Comparison of ENCODE assay signal across 16 cellular contexts in the genomic region with DNA sequence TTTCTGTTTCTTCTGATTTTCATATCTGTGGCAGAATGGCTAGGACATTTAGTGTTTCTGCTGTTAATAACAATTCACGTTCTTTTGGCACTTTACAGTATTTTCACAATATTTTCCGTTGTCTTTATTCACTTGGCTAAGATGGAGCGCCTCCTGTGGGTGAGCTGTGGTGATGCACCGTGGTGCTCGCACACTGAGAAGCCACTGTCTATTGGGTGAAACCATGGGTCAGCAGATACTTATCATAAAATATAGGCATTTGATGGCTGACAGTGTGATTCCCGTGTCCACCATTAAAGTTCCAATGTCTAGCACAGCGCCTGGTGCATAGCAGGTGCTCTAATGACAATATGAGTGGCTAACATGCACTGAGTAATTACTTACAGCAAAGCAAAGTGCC.
DNase-seq lines count a peak whose midpoint lies in the region; ATAC-seq and TF ChIP-seq lines count a peak whose summit lies in the region.
"Had no signal": no experiment of that assay in that cellular context is flagged by ENCODE, and none has a peak within 500 bp of the region (broad histone marks: within the 10 kb centered on the region; RNA-seq: fewer than 3 reads in every experiment).

No MANE protein-coding gene starts in this region.

- H3K4me1 Mint-ChIP-seq in activated CD4-positive, alpha-beta T cell treated with anti-CD3 and anti-CD28 coated beads, Interleukin-2, amount 10 ng/mL, durations not matched to agents 24 days and 14 days = no peaks in the 10 kb centered on the region
- H3K4me1 Mint-ChIP-seq in progenitor cell of endocrine pancreas (ENCODE audit: low read depth) = peaks cover 8% of the 10 kb centered on the region
- no peaks in the 10 kb centered on the region for H3K4me1 Mint-ChIP-seq in activated T-cell treated with anti-CD3 and anti-CD28 coated beads, Interleukin-2, amount 50 U/mL, for 4 hours (ENCODE audit: low read depth)

- H3K27me3 Mint-ChIP-seq in activated CD4-positive, alpha-beta T cell treated with anti-CD3 and anti-CD28 coated beads, Interleukin-2, amount 10 ng/mL, durations not matched to agents 24 days and 14 days = no peaks in the 10 kb centered on the region
- no peaks in the 10 kb centered on the region for H3K27me3 Mint-ChIP-seq in progenitor cell of endocrine pancreas
- no peaks in the 10 kb centered on the region for H3K27me3 Mint-ChIP-seq in activated T-cell treated with anti-CD3 and anti-CD28 coated beads, Interleukin-2, amount 50 U/mL, for 4 hours (ENCODE audit: low read depth)

- no peaks in the 10 kb centered on the region for H3K9me3 Mint-ChIP-seq in activated CD4-positive, alpha-beta T cell treated with anti-CD3 and anti-CD28 coated beads, Interleukin-2, amount 10 ng/mL, durations not matched to agents 24 days and 14 days
- no peaks in the 10 kb centered on the region for H3K9me3 Mint-ChIP-seq in progenitor cell of endocrine pancreas (ENCODE audit: low read depth)
- H3K9me3 Mint-ChIP-seq in activated T-cell treated with anti-CD3 and anti-CD28 coated beads, Interleukin-2, amount 50 U/mL, for 4 hours = no peaks in the 10 kb centered on the region

- H3K36me3 Mint-ChIP-seq in activated CD4-positive, alpha-beta T cell treated with anti-CD3 and anti-CD28 coated beads, Interleukin-2, amount 10 ng/mL, durations not matched to agents 24 days and 14 days (ENCODE audit: low read depth) = no peaks in the 10 kb centered on the region
- no peaks in the 10 kb centered on the region for H3K36me3 Mint-ChIP-seq in progenitor cell of endocrine pancreas (ENCODE audit: insufficient read depth)
- H3K36me3 Mint-ChIP-seq in activated T-cell treated with anti-CD3 and anti-CD28 coated beads, Interleukin-2, amount 50 U/mL, for 4 hours (ENCODE audit: insufficient read depth) = no peaks in the 10 kb centered on the region

- H3K27ac Mint-ChIP-seq in activated CD4-positive, alpha-beta T cell treated with anti-CD3 and anti-CD28 coated beads, Interleukin-2, amount 10 ng/mL, durations not matched to agents 24 days and 14 days = no peak overlapping the region
- no peak overlapping the region for H3K27ac Mint-ChIP-seq in progenitor cell of endocrine pancreas

- peak; percentile 27 for DNase-seq in activated CD4-positive, alpha-beta T cell treated with anti-CD3 and anti-CD28 coated beads for 48 hours
- no peak for DNase-seq in activated CD4-positive, alpha-beta T cell treated with anti-CD3 and anti-CD28 coated beads, Interleukin-2, amount 10 ng/mL, durations not matched to agents 24 days and 14 days
- DNase-seq in HFF-Myc (ENCODE audit: extremely low read depth, low read depth) (no peak), choroid plexus epithelial cell (ENCODE audit: low read depth) (no peak), progenitor cell of endocrine pancreas (ENCODE audit: low spot score, unreplicated experiment) (no peak)
- DNase-seq in activated T-cell treated with anti-CD3 and anti-CD28 coated beads, Interleukin-2, amount 50 U/mL, for 4 hours = no peak
- DNase-seq: ACHN; activated CD4-positive, alpha-beta T cell treated with anti-CD3 and anti-CD28 coated beads, Interleukin-2, amount 50 U/mL, for 1 hour; activated naive CD4-positive, alpha-beta T cell; islet precursor cell; NCI-H1436; NCI-H82; right lobe of liver had no signal

- H3K4me3 ChIP-seq in HFF-Myc (replicated peaks; ENCODE audit: low read depth, low read length) (no peak overlapping the region), choroid plexus epithelial cell (ENCODE audit: low read depth, low read length) (no peak overlapping the region)
- H3K4me3 ChIP-seq: right lobe of liver, SJSA1 had no signal

- TF ChIP-seq CTCF in HFF-Myc (IDR thresholded peaks at IDR 0.05; ENCODE audit: low read depth, low read length, missing control alignments) = peak; percentile 25
- peak; percentile 23 for TF ChIP-seq CTCF in choroid plexus epithelial cell (conservative IDR thresholded peaks at IDR 0.05; ENCODE audit: low read depth, low read length)
- TF ChIP-seq CTCF in progenitor cell of endocrine pancreas (IDR thresholded peaks at IDR 0.05; ENCODE audit: unreplicated experiment) = peak; percentile 57

- no peak for ATAC-seq in GM19467 (IDR thresholded peaks at IDR 0.05; ENCODE audit: unreplicated experiment)
- no peak for ATAC-seq in GM21423 (IDR thresholded peaks at IDR 0.05; ENCODE audit: unreplicated experiment)
- ATAC-seq in activated T-cell treated with anti-CD3 and anti-CD28 coated beads, Interleukin-2, amount 50 U/mL, for 4 hours = no peak
- ATAC-seq: right lobe of liver had no signal

- intact Hi-C loops in activated CD4-positive, alpha-beta T cell treated with anti-CD3 and anti-CD28 coated beads, Interleukin-2, amount 10 ng/mL, durations not matched to agents 24 days and 14 days (cut with micrococcal nuclease) = no loop called here

- no peak overlapping the region for H3K4me3 Mint-ChIP-seq in activated CD4-positive, alpha-beta T cell treated with anti-CD3 and anti-CD28 coated beads, Interleukin-2, amount 10 ng/mL, durations not matched to agents 24 days and 14 days
- no peak overlapping the region for H3K4me3 Mint-ChIP-seq in progenitor cell of endocrine pancreas (ENCODE audit: low read depth)
- H3K4me3 Mint-ChIP-seq in activated T-cell treated with anti-CD3 and anti-CD28 coated beads, Interleukin-2, amount 50 U/mL, for 4 hours = no peak overlapping the region
